31 cellular contexts compared by ENCODE assay signal in the genomic region with DNA sequence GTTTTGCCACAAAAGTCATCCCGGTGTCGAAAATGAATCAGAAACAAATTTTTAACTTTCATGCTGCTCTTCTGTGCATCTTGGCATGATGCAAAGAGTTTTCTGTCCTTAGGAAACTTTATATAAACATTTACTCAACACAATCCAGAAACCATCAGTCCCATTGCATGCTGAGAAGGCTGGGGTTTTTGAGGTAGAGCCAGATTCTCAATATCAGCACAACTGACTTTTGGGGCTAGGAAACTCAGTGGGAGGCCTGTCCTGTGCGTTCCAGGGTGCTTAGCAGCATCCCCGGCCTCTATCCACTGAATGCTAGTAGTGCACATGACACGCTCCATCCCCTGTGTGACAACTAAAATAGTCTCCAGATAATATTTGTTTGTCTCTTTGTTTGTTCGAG.
DNase-seq lines count a peak whose midpoint lies in the region; TF ChIP-seq lines count a peak whose summit lies in the region.
"Had no signal": no experiment of that assay in that cellular context is flagged by ENCODE, and none has a peak within 500 bp of the region (broad histone marks: within the 10 kb centered on the region; RNA-seq: fewer than 3 reads in every experiment).

No MANE protein-coding gene starts in this region.

- no peak overlapping the region for H3K4me3 Mint-ChIP-seq in activated naive CD4-positive, alpha-beta T cell treated with anti-CD3 and anti-CD28 coated beads for 36 hours
- H3K4me3 Mint-ChIP-seq in CD4-positive, alpha-beta memory T cell = no peak overlapping the region
- H3K4me3 Mint-ChIP-seq: activated naive CD8-positive, alpha-beta T cell; B cell; CD8-positive, alpha-beta T cell; dendritic cell treated with granulocyte-macrophage colony-stimulating factor and Interleukin-4, amounts not matched to agents 40 ng/mL and 50 ng/mL, for 4 days; endodermal cell; stimulated activated naive CD8-positive, alpha-beta T cell treated with anti-CD3 and anti-CD28 coated beads, Interleukin-15, Interleukin-2, amounts not matched to agents 100 ng/mL and 50 ng/mL, for 24 hours had no signal

- no peaks in the 10 kb centered on the region for H3K79me2 ChIP-seq in ACC112 (ENCODE audit: control insufficient read depth, insufficient read depth, low read length, unreplicated experiment)
- H3K79me2 ChIP-seq: hepatocyte, parathyroid adenoma had no signal

- peaks cover 6% of the 10 kb centered on the region for H3K27me3 Mint-ChIP-seq in activated naive CD4-positive, alpha-beta T cell treated with anti-CD3 and anti-CD28 coated beads for 36 hours (ENCODE audit: low read depth)
- H3K27me3 Mint-ChIP-seq in CD4-positive, alpha-beta memory T cell = peaks cover 8 to 10% of the 10 kb centered on the region in 2 donors
- H3K27me3 Mint-ChIP-seq: dendritic cell treated with granulocyte-macrophage colony-stimulating factor and Interleukin-4, amounts not matched to agents 40 ng/mL and 50 ng/mL, for 4 days had no signal

- in situ Hi-C loops in brain microvascular endothelial cell (cut with HindIII; ENCODE audit: low pct_ligation_motif_present, low sequenced_read_pairs) = no loop called here

- CTCF ChIA-PET in activated naive CD4-positive, alpha-beta T cell treated with anti-CD3 and anti-CD28 coated beads for 36 hours (lab: Charles Lee) = no interaction called here
- CTCF ChIA-PET in CD4-positive, alpha-beta memory T cell (lab: Charles Lee; ENCODE audit: partially characterized antibody) = no interaction called here

- no peaks in the 10 kb centered on the region for H3K27me3 ChIP-seq in ACC112 (ENCODE audit: insufficient read depth, low read length)
- H3K27me3 ChIP-seq in brain microvascular endothelial cell (replicated peaks) = no peaks in the 10 kb centered on the region
- H3K27me3 ChIP-seq in CD4-positive, alpha-beta memory T cell (ENCODE audit: insufficient read depth, low read length) = no peaks in the 10 kb centered on the region
- H3K27me3 ChIP-seq: hepatocyte had no signal

- H3K4me3 ChIP-seq in ACC112 (ENCODE audit: low read depth, low read length) (no peak overlapping the region), brain microvascular endothelial cell (ENCODE audit: low read depth, low read length) (no peak overlapping the region), foreskin fibroblast (ENCODE audit: low read depth in 1 of 2, low read length in 2 of 2) (no peak overlapping the region)
- no peak overlapping the region for H3K4me3 ChIP-seq in CD4-positive, alpha-beta memory T cell (ENCODE audit: low read length in 2 of 2)
- H3K4me3 ChIP-seq: hepatocyte, thoracic aorta had no signal

- POLR2A ChIA-PET in CD4-positive, alpha-beta memory T cell (lab: Charles Lee; ENCODE audit: partially characterized antibody) = no interaction called here

- H3K9me3 ChIP-seq in CD4-positive, alpha-beta memory T cell (ENCODE audit: control insufficient read depth in 1 of 2, low read length in 2 of 2) = no peaks in the 10 kb centered on the region
- H3K9me3 ChIP-seq: thoracic aorta had no signal

- intact Hi-C loops in activated naive CD4-positive, alpha-beta T cell treated with anti-CD3 and anti-CD28 coated beads for 36 hours (cut with micrococcal nuclease) = no loop called here
- intact Hi-C loops in CD4-positive, alpha-beta memory T cell (cut with micrococcal nuclease) = no loop called here

- peaks cover 19% of the 10 kb centered on the region for H3K4me1 ChIP-seq in ACC112 (ENCODE audit: control insufficient read depth, insufficient read depth, low read length, unreplicated experiment)
- no peaks in the 10 kb centered on the region for H3K4me1 ChIP-seq in CD4-positive, alpha-beta memory T cell (ENCODE audit: insufficient read depth, low read length)
- H3K4me1 ChIP-seq: parathyroid adenoma had no signal

- TF ChIP-seq CTCF in brain microvascular endothelial cell (IDR thresholded peaks at IDR 0.05; ENCODE audit: low read depth, low read length, missing control alignments) = no peak
- no peak for TF ChIP-seq CTCF in foreskin fibroblast (IDR thresholded peaks at IDR 0.05; ENCODE audit: low read depth, low read length)

- no peak overlapping the region for H3K27ac Mint-ChIP-seq in activated naive CD4-positive, alpha-beta T cell treated with anti-CD3 and anti-CD28 coated beads for 36 hours
- H3K27ac Mint-ChIP-seq in CD4-positive, alpha-beta memory T cell = no peak overlapping the region
- H3K27ac Mint-ChIP-seq: activated naive CD8-positive, alpha-beta T cell; B cell; CD8-positive, alpha-beta T cell; dendritic cell treated with granulocyte-macrophage colony-stimulating factor and Interleukin-4, amounts not matched to agents 40 ng/mL and 50 ng/mL, for 4 days; endodermal cell; stimulated activated naive CD8-positive, alpha-beta T cell treated with anti-CD3 and anti-CD28 coated beads, Interleukin-15, Interleukin-2, amounts not matched to agents 100 ng/mL and 50 ng/mL, for 24 hours had no signal

- H3K36me3 ChIP-seq in ACC112 (ENCODE audit: insufficient read depth, low read length) (no peaks in the 10 kb centered on the region), brain microvascular endothelial cell (replicated peaks) (no peaks in the 10 kb centered on the region)
- H3K36me3 ChIP-seq in CD4-positive, alpha-beta memory T cell (ENCODE audit: insufficient read depth, low read length) = no peaks in the 10 kb centered on the region
- H3K36me3 ChIP-seq: thoracic aorta had no signal

- H3K27ac ChIP-seq in ACC112 (ENCODE audit: low read depth, low read length) (peak overlapping the region; percentile 93), brain microvascular endothelial cell (peak overlapping the region; percentile 98)
- H3K27ac ChIP-seq in CD4-positive, alpha-beta memory T cell (ENCODE audit: low read depth, low read length) = no peak overlapping the region
- H3K27ac ChIP-seq: hepatocyte, parathyroid adenoma, thoracic aorta had no signal

- DNase-seq in H4 (ENCODE audit: low spot score) = peak; percentile 57
- DNase-seq in brain microvascular endothelial cell = peak; percentile 84
- peak; percentile 20 to 53 for DNase-seq in foreskin fibroblast
- DNase-seq in RPMI8226 = no peak
- DNase-seq in activated naive CD4-positive, alpha-beta T cell treated with anti-CD3 and anti-CD28 coated beads for 36 hours = no peak
- DNase-seq in CD4-positive, alpha-beta memory T cell = no peak
- DNase-seq in stimulated activated CD4-positive, alpha-beta T cell treated with anti-CD3 and anti-CD28 coated beads, Interleukin-2, amount 100 ng/mL, for 48 hours = no peak
- DNase-seq: activated CD4-positive, alpha-beta T cell treated with anti-CD3 and anti-CD28 coated beads for 48 hours; activated CD8-positive, alpha-beta memory T cell treated with anti-CD3 and anti-CD28 coated beads for 24 hours; activated T-cell treated with anti-CD3 and anti-CD28 coated beads for 4 hours; CD8-positive, alpha-beta T cell; central memory CD4-positive, alpha-beta T cell; DMS 273 treated with DMSO at 0.1 percent for 48 hours; endodermal cell; Kasumi-1; NCI-H1048; NCI-H446; NCI-H774; retina; SIG-M5; small intestine; stimulated activated CD4-positive, alpha-beta T cell treated with anti-CD3 and anti-CD28 coated beads, Interleukin-1b, Interleukin-23, amount 100 ng/mL, for 48 hours; SW 1271 had no signal

- no peaks in the 10 kb centered on the region for H3K9me3 Mint-ChIP-seq in activated naive CD4-positive, alpha-beta T cell treated with anti-CD3 and anti-CD28 coated beads for 36 hours
- H3K9me3 Mint-ChIP-seq in CD4-positive, alpha-beta memory T cell = peaks cover 0 to 2% (median 0%) of the 10 kb centered on the region in 8 donors
- H3K9me3 Mint-ChIP-seq: CD8-positive, alpha-beta T cell; dendritic cell treated with granulocyte-macrophage colony-stimulating factor and Interleukin-4, amounts not matched to agents 40 ng/mL and 50 ng/mL, for 4 days; stimulated activated naive CD8-positive, alpha-beta T cell treated with anti-CD3 and anti-CD28 coated beads, Interleukin-15, Interleukin-2, amounts not matched to agents 100 ng/mL and 50 ng/mL, for 24 hours had no signal

- H3K4me1 Mint-ChIP-seq in activated naive CD4-positive, alpha-beta T cell treated with anti-CD3 and anti-CD28 coated beads for 36 hours (ENCODE audit: low read depth) = no peaks in the 10 kb centered on the region
- no peaks in the 10 kb centered on the region for H3K4me1 Mint-ChIP-seq in CD4-positive, alpha-beta memory T cell
- H3K4me1 Mint-ChIP-seq: B cell had no signal

- no peaks in the 10 kb centered on the region for H3K36me3 Mint-ChIP-seq in activated naive CD4-positive, alpha-beta T cell treated with anti-CD3 and anti-CD28 coated beads for 36 hours (ENCODE audit: low read depth)
- no peaks in the 10 kb centered on the region for H3K36me3 Mint-ChIP-seq in CD4-positive, alpha-beta memory T cell
- H3K36me3 Mint-ChIP-seq: activated naive CD8-positive, alpha-beta T cell; CD8-positive, alpha-beta T cell had no signal

- no peak overlapping the region for H2AFZ ChIP-seq in ACC112 (ENCODE audit: low read length, unreplicated experiment)
- H2AFZ ChIP-seq: hepatocyte, parathyroid adenoma had no signal

Comparison
In these comparisons a context has a peak if more than half of its experiments do, and no peak if none do; other contexts are left out.
1. DNase-seq: peak in H4 (single experiment), brain microvascular endothelial cell (single experiment) and foreskin fibroblast (2 of 2); none in RPMI8226 (single experiment), activated naive CD4-positive, alpha-beta T cell treated with anti-CD3 and anti-CD28 coated beads for 36 hours (single experiment), CD4-positive, alpha-beta memory T cell (0 of 5) and stimulated activated CD4-positive, alpha-beta T cell treated with anti-CD3 and anti-CD28 coated beads, Interleukin-2, amount 100 ng/mL, for 48 hours (0 of 2).